ENCODE assay signal across 8 cellular contexts in the genomic region with DNA sequence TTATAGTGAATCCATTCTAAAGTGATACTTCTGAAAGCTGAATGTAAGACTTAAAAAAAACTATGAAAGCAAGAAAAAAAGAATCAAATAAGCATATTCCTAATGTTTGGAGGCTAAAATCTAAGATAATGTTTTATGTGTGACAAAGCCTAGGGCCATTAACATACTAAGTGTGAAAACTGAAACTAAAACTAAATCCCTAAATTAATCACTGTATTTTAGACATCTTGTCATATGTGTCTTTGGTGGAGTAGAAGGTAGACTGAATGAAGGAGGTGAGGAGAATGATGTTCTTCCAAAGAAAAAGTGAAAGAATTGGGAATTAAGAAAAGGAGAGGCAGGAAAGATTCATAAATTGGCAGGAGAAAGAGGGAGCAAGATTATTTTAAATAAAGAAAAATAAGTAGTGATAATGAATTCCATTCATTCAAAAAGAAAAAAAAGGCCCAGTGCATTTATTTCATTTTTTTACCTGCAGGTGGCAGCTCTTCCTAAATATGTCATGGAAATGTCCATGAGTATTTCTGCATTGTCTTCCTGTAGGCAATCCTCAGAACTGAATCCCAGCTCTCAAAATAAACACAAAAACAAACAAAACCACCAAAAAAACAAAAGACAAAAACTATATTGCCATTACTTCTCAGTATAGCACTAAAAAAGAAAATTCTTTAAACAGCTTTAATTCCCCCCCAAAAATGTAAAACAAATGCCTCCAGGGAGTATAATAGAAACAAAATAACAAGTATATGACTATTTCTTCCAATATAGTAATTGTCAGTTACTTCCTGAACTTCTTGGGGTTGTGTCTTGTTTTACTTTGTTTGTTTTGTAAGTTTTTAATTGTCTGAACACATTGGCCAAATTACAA. TPM values are rescaled to one million over a fixed set of nuclear protein-coding genes. Genes with fewer than 3 reads are reported as not detected.
DNase-seq lines count a peak whose midpoint lies in the region; ATAC-seq, FAIRE-seq and TF ChIP-seq lines count a peak whose summit lies in the region.

No MANE protein-coding gene starts in this region.

- H3K4me1 Mint-ChIP-seq in activated naive CD8-positive, alpha-beta T cell treated with anti-CD3 and anti-CD28 coated beads, Interleukin-2, amount 10 ng/mL, durations not matched to agents 7 days and 5 days: peaks cover 3% of the 10 kb centered on the region
- peaks cover 5% of the 10 kb centered on the region for H3K4me1 Mint-ChIP-seq in activated naive CD8-positive, alpha-beta T cell treated with anti-CD3 and anti-CD28 coated beads, Interleukin-2, amount 50 U/mL, for 24 hours
- H3K4me1 Mint-ChIP-seq in brain: no peaks in the 10 kb centered on the region
- no peaks in the 10 kb centered on the region for H3K4me1 Mint-ChIP-seq in stimulated activated naive B cell treated with anti-CD40 and anti-IgM and Interleukin-4, amounts not matched to agents 10 μg/mL and 1 μg/mL and 100 μg/mL, for 72 hours

- no peak overlapping the region for H3K27ac Mint-ChIP-seq in activated naive CD8-positive, alpha-beta T cell treated with anti-CD3 and anti-CD28 coated beads, Interleukin-2, amount 10 ng/mL, durations not matched to agents 7 days and 5 days
- no peak overlapping the region for H3K27ac Mint-ChIP-seq in activated naive CD8-positive, alpha-beta T cell treated with anti-CD3 and anti-CD28 coated beads, Interleukin-2, amount 50 U/mL, for 24 hours
- no peak overlapping the region for H3K27ac Mint-ChIP-seq in brain
- H3K27ac Mint-ChIP-seq in stimulated activated naive B cell treated with anti-CD40 and anti-IgM and Interleukin-4, amounts not matched to agents 10 μg/mL and 1 μg/mL and 100 μg/mL, for 72 hours: no peak overlapping the region

- H3K79me2 ChIP-seq in Loucy (ENCODE audit: insufficient read depth, low read length): no peaks in the 10 kb centered on the region

- no peaks in the 10 kb centered on the region for H3K36me3 Mint-ChIP-seq in activated naive CD8-positive, alpha-beta T cell treated with anti-CD3 and anti-CD28 coated beads, Interleukin-2, amount 10 ng/mL, durations not matched to agents 7 days and 5 days
- no peaks in the 10 kb centered on the region for H3K36me3 Mint-ChIP-seq in activated naive CD8-positive, alpha-beta T cell treated with anti-CD3 and anti-CD28 coated beads, Interleukin-2, amount 50 U/mL, for 24 hours (ENCODE audit: low read depth)
- no peaks in the 10 kb centered on the region for H3K36me3 Mint-ChIP-seq in brain
- no peaks in the 10 kb centered on the region for H3K36me3 Mint-ChIP-seq in stimulated activated naive B cell treated with anti-CD40 and anti-IgM and Interleukin-4, amounts not matched to agents 10 μg/mL and 1 μg/mL and 100 μg/mL, for 72 hours

- H4K20me1 ChIP-seq in Loucy (ENCODE audit: insufficient read depth, low read length, poor library complexity, severe bottlenecking): no peaks in the 10 kb centered on the region

- DNase-seq in activated naive CD8-positive, alpha-beta T cell treated with anti-CD3 and anti-CD28 coated beads, Interleukin-2, amount 10 ng/mL, durations not matched to agents 7 days and 5 days: no peak
- DNase-seq in activated naive CD8-positive, alpha-beta T cell treated with anti-CD3 and anti-CD28 coated beads, Interleukin-2, amount 50 U/mL, for 24 hours: no peak
- peak in 1 of 3 donors; percentile 40 for DNase-seq in mucosa of descending colon
- DNase-seq in H54 (ENCODE audit: insufficient read length, low spot score): no peak
- DNase-seq in effector CD8-positive, alpha-beta T cell (lab: John Stamatoyannopoulos, UW): no peak
- DNase-seq in stimulated activated naive B cell treated with anti-CD40 and anti-IgM and Interleukin-4, amounts not matched to agents 10 μg/mL and 1 μg/mL and 100 μg/mL, for 72 hours: no peak

- H3K36me3 ChIP-seq in Loucy (ENCODE audit: insufficient read depth, low read length) (no peaks in the 10 kb centered on the region), mucosa of descending colon (ENCODE audit: low read depth) (no peaks in the 10 kb centered on the region)

- no peaks in the 10 kb centered on the region for H3K4me1 ChIP-seq in Loucy (ENCODE audit: insufficient read depth, low read length, poor library complexity, severe bottlenecking)
- H3K4me1 ChIP-seq in mucosa of descending colon (ENCODE audit: low read depth): no peaks in the 10 kb centered on the region

- peak overlapping the region; percentile 12 for H3K4me3 Mint-ChIP-seq in activated naive CD8-positive, alpha-beta T cell treated with anti-CD3 and anti-CD28 coated beads, Interleukin-2, amount 10 ng/mL, durations not matched to agents 7 days and 5 days
- no peak overlapping the region for H3K4me3 Mint-ChIP-seq in activated naive CD8-positive, alpha-beta T cell treated with anti-CD3 and anti-CD28 coated beads, Interleukin-2, amount 50 U/mL, for 24 hours
- no peak overlapping the region for H3K4me3 Mint-ChIP-seq in brain
- no peak overlapping the region for H3K4me3 Mint-ChIP-seq in stimulated activated naive B cell treated with anti-CD40 and anti-IgM and Interleukin-4, amounts not matched to agents 10 μg/mL and 1 μg/mL and 100 μg/mL, for 72 hours

- no peak for FAIRE-seq in H54 (lab: Jason Lieb, UNC)

- TF ChIP-seq CTCF in Loucy (conservative IDR thresholded peaks at IDR 0.05; ENCODE audit: low read length) (peak; percentile 66), brain (conservative IDR thresholded peaks at IDR 0.05) (peak; percentile 57 to 58), mucosa of descending colon (IDR thresholded peaks at IDR 0.05) (no peak)

- TF ChIP-seq POLR2A in H54 (IDR thresholded peaks at IDR 0.05; ENCODE audit: low read depth, low read length): no peak

- H3K9me3 ChIP-seq in Loucy (ENCODE audit: insufficient read depth, low read depth, low read length) (no peaks in the 10 kb centered on the region), mucosa of descending colon (no peaks in the 10 kb centered on the region)

- H3K9me3 Mint-ChIP-seq in activated naive CD8-positive, alpha-beta T cell treated with anti-CD3 and anti-CD28 coated beads, Interleukin-2, amount 10 ng/mL, durations not matched to agents 7 days and 5 days: no peaks in the 10 kb centered on the region
- no peaks in the 10 kb centered on the region for H3K9me3 Mint-ChIP-seq in activated naive CD8-positive, alpha-beta T cell treated with anti-CD3 and anti-CD28 coated beads, Interleukin-2, amount 50 U/mL, for 24 hours
- H3K9me3 Mint-ChIP-seq in brain: no peaks in the 10 kb centered on the region
- H3K9me3 Mint-ChIP-seq in stimulated activated naive B cell treated with anti-CD40 and anti-IgM and Interleukin-4, amounts not matched to agents 10 μg/mL and 1 μg/mL and 100 μg/mL, for 72 hours: no peaks in the 10 kb centered on the region

- no peaks in the 10 kb centered on the region for H3K27me3 ChIP-seq in Loucy (ENCODE audit: insufficient read depth, low read length, poor library complexity, severe bottlenecking)

- no peaks in the 10 kb centered on the region for H3F3A ChIP-seq in Loucy (ENCODE audit: low read depth)

- intact Hi-C loops in mucosa of descending colon (cut with DNase I, micrococcal nuclease): no loop called here

- POLR2A ChIA-PET in activated naive CD8-positive, alpha-beta T cell treated with anti-CD3 and anti-CD28 coated beads, Interleukin-2, amount 10 ng/mL, durations not matched to agents 7 days and 5 days (lab: Charles Lee): no interaction called here

- ATAC-seq in activated naive CD8-positive, alpha-beta T cell treated with anti-CD3 and anti-CD28 coated beads, Interleukin-2, amount 10 ng/mL, durations not matched to agents 7 days and 5 days (ENCODE audit: low read depth): no peak
- ATAC-seq in activated naive CD8-positive, alpha-beta T cell treated with anti-CD3 and anti-CD28 coated beads, Interleukin-2, amount 50 U/mL, for 24 hours: no peak
- peak; percentile 42 for ATAC-seq in mucosa of descending colon
- no peak for ATAC-seq in stimulated activated naive B cell treated with anti-CD40 and anti-IgM and Interleukin-4, amounts not matched to agents 10 μg/mL and 1 μg/mL and 100 μg/mL, for 72 hours (replicated peaks)

- no peaks in the 10 kb centered on the region for H3K27me3 Mint-ChIP-seq in activated naive CD8-positive, alpha-beta T cell treated with anti-CD3 and anti-CD28 coated beads, Interleukin-2, amount 10 ng/mL, durations not matched to agents 7 days and 5 days
- H3K27me3 Mint-ChIP-seq in activated naive CD8-positive, alpha-beta T cell treated with anti-CD3 and anti-CD28 coated beads, Interleukin-2, amount 50 U/mL, for 24 hours: no peaks in the 10 kb centered on the region
- peaks cover 14% of the 10 kb centered on the region for H3K27me3 Mint-ChIP-seq in brain
- H3K27me3 Mint-ChIP-seq in stimulated activated naive B cell treated with anti-CD40 and anti-IgM and Interleukin-4, amounts not matched to agents 10 μg/mL and 1 μg/mL and 100 μg/mL, for 72 hours: no peaks in the 10 kb centered on the region

- no peak overlapping the region for H3K9ac ChIP-seq in Loucy (ENCODE audit: low read depth, low read length, poor library complexity, severe bottlenecking)

- H3K9me2 ChIP-seq in Loucy (replicated peaks; ENCODE audit: low read depth, low read length): no peaks in the 10 kb centered on the region

- H3K4me2 ChIP-seq in Loucy (ENCODE audit: low read depth, low read length, poor library complexity, severe bottlenecking): no peak overlapping the region

- H2AFZ ChIP-seq in Loucy (ENCODE audit: low read length): peak overlapping the region; percentile 7; the same call in 1 of the 2 replicates

- H3K4me3 ChIP-seq in Loucy (ENCODE audit: low read length, poor library complexity, severe bottlenecking) (no peak overlapping the region), mucosa of descending colon (no peak overlapping the region)

RNA-seq across cellular contexts. Expression of gene AP1AR, which starts 17.0 kb away (rescaled TPM):
- total RNA-seq in activated naive CD8-positive, alpha-beta T cell treated with anti-CD3 and anti-CD28 coated beads, Interleukin-2, amount 10 ng/mL, durations not matched to agents 7 days and 5 days: 10 to 100 TPM; 14.3 to 18.2 TPM
- polyA plus RNA-seq in brain (ENCODE audit: insufficient read depth, low read depth, low replicate concordance): 3.4 TPM
- total RNA-seq in mucosa of descending colon: 10 to 100 TPM; 32.3 to 51.5 (median 35.9) TPM
